Comparison of ENCODE assay signal across 17 cellular contexts in the genomic region with DNA sequence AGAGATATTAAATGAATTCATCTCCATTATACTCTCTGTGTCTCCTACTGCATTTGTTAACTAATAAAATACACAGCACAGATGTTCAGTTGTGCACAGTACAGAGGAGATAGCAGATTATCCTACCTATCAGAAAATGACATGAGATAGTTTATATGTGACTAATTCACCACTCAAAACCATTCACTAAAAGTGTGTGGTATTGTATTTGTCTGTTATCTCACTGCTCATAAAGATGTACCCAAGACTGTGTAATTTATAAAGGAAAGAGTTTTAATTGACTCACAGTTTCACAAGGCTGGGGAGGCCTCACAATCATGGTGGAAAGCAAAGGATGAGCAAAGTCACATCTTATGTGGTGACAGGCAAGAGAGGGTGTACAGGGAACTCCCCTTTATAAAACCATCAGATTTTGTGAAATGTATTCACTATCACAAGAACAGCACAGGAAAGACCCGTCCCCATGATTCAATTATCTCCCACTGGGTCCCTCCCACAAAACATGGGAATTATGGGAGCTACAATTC.
A peak's percentile ranks its signal among the peaks of the same experiment; 100 is the strongest.
DNase-seq lines count a peak whose midpoint lies in the region; ATAC-seq, FAIRE-seq and TF ChIP-seq lines count a peak whose summit lies in the region.
"Had no signal": no experiment of that assay in that cellular context is flagged by ENCODE, and none has a peak within 500 bp of the region (broad histone marks: within the 10 kb centered on the region; RNA-seq: fewer than 3 reads in every experiment).

No MANE protein-coding gene starts in this region.

- no peak overlapping the region for H3K4me3 Mint-ChIP-seq in activated CD4-positive, alpha-beta T cell treated with anti-CD3 and anti-CD28 coated beads for 36 hours
- H3K4me3 Mint-ChIP-seq in stimulated activated effector memory CD8-positive, alpha-beta T cell treated with anti-CD3 and anti-CD28 coated beads, Interleukin-12 subunit alpha, Interleukin-12 subunit beta, amount 100 ng/mL, for 72 hours: no peak overlapping the region
- H3K4me3 Mint-ChIP-seq in CD4-positive, alpha-beta T cell: no peak overlapping the region
- H3K4me3 Mint-ChIP-seq: CD4-positive, alpha-beta memory T cell had no signal

- H3K4me2 ChIP-seq in HepG2 (ENCODE audit: low read depth, low read length): no peak overlapping the region
- H3K4me2 ChIP-seq: A549 had no signal

- no peaks in the 10 kb centered on the region for H3K9me3 ChIP-seq in HepG2 (ENCODE audit: low read length)
- H3K9me3 ChIP-seq in right lobe of liver: no peaks in the 10 kb centered on the region
- H3K9me3 ChIP-seq in CD4-positive, alpha-beta T cell (ENCODE audit: control insufficient read depth, low read length): no peaks in the 10 kb centered on the region
- H3K9me3 ChIP-seq: A549, HAP-1 had no signal

- H3K36me3 ChIP-seq in HepG2 (replicated peaks in 1 of 2; ENCODE audit: control insufficient read depth in 1 of 2, insufficient read depth in 2 of 2, low read length in 2 of 2) (peaks cover 0 to 2% of the 10 kb centered on the region in 2 experiments; a peak in 1 of 5 replicates), right lobe of liver (no peaks in the 10 kb centered on the region)
- H3K36me3 ChIP-seq: HAP-1 had no signal

- BruUV-seq in HepG2 (replicated peaks; lab: Mats Ljungman, UMichigan): no TSS peak

- no peak overlapping the region for H3K9ac ChIP-seq in HepG2 (ENCODE audit: insufficient read depth, low read depth, low read length)
- H3K9ac ChIP-seq: GM23248 had no signal

- FAIRE-seq in HepG2 (lab: Jason Lieb, UNC): no peak
- FAIRE-seq: A549 had no signal

- H3K79me2 ChIP-seq in HepG2 (ENCODE audit: insufficient read depth, low read length): peaks cover 51% of the 10 kb centered on the region

- 100% methylated on average over 1 of the region's 1 CpG for WGBS in HepG2 (ENCODE audit: low lambda C conversion rate)
- WGBS in right lobe of liver (ENCODE audit: insufficient coverage, low coverage, low lambda C conversion rate, missing lambda C conversion rate): 78% methylated on average over 1 of the region's 1 CpG

- H4K20me1 ChIP-seq in HepG2 (ENCODE audit: insufficient read depth, low read length): no peaks in the 10 kb centered on the region

- TF ChIP-seq POLR2A in HepG2 (IDR thresholded peaks at IDR 0.05; ENCODE audit: insufficient read depth in 1 of 2, low read depth in 2 of 2, low read length in 2 of 2): no peak
- TF ChIP-seq POLR2A in right lobe of liver (IDR thresholded peaks at IDR 0.05): no peak

- H3K27me3 Mint-ChIP-seq in activated CD4-positive, alpha-beta T cell treated with anti-CD3 and anti-CD28 coated beads for 36 hours: no peaks in the 10 kb centered on the region
- H3K27me3 Mint-ChIP-seq in CD4-positive, alpha-beta T cell: no peaks in the 10 kb centered on the region
- H3K27me3 Mint-ChIP-seq: CD4-positive, alpha-beta memory T cell had no signal

- H3K27me3 ChIP-seq in HepG2 (ENCODE audit: control insufficient read depth in 1 of 2, insufficient read depth in 2 of 2, low read length in 2 of 2) (no peaks in the 10 kb centered on the region), right lobe of liver (no peaks in the 10 kb centered on the region)
- no peaks in the 10 kb centered on the region for H3K27me3 ChIP-seq in CD4-positive, alpha-beta T cell (ENCODE audit: control insufficient read depth, insufficient read depth, low read length)

- H3K4me3 ChIP-seq in HepG2 (replicated peaks in 1 of 3; ENCODE audit: insufficient read depth in 1 of 3, low read depth in 2 of 3, low read length in 3 of 3) (no peak overlapping the region), right lobe of liver (no peak overlapping the region)
- H3K4me3 ChIP-seq: A549, GM23248, HAP-1 had no signal

- no peaks in the 10 kb centered on the region for H3K4me1 Mint-ChIP-seq in activated CD4-positive, alpha-beta T cell treated with anti-CD3 and anti-CD28 coated beads for 36 hours
- H3K4me1 Mint-ChIP-seq in stimulated activated effector memory CD8-positive, alpha-beta T cell treated with anti-CD3 and anti-CD28 coated beads, Interleukin-12 subunit alpha, Interleukin-12 subunit beta, amount 100 ng/mL, for 72 hours: no peaks in the 10 kb centered on the region
- no peaks in the 10 kb centered on the region for H3K4me1 Mint-ChIP-seq in CD4-positive, alpha-beta T cell (ENCODE audit: low read depth)
- H3K4me1 Mint-ChIP-seq: CD4-positive, alpha-beta memory T cell had no signal

- H3K27ac Mint-ChIP-seq in activated CD4-positive, alpha-beta T cell treated with anti-CD3 and anti-CD28 coated beads for 36 hours: no peak overlapping the region
- no peak overlapping the region for H3K27ac Mint-ChIP-seq in stimulated activated effector memory CD8-positive, alpha-beta T cell treated with anti-CD3 and anti-CD28 coated beads, Interleukin-12 subunit alpha, Interleukin-12 subunit beta, amount 100 ng/mL, for 72 hours
- no peak overlapping the region for H3K27ac Mint-ChIP-seq in CD4-positive, alpha-beta T cell
- H3K27ac Mint-ChIP-seq: CD4-positive, alpha-beta memory T cell had no signal

- TF ChIP-seq RAD21 in HepG2 (CRISPR knock-in tag; IDR thresholded peaks at IDR 0.05): no peak

- no peak overlapping the region for H2AFZ ChIP-seq in HepG2 (ENCODE audit: low read length)
- H2AFZ ChIP-seq: GM23248 had no signal

- in situ Hi-C loops in HepG2 (cut with HindIII; ENCODE audit: extremely low pct_ligation_motif_present, low pct_unique_long_range_greater_than_20kb): no loop called here

- POLR2A ChIA-PET in activated CD4-positive, alpha-beta T cell treated with anti-CD3 and anti-CD28 coated beads for 36 hours (lab: Charles Lee): no interaction called here
- POLR2A ChIA-PET in HepG2 (lab: Yijun Ruan, JAX): interaction anchor here (1.5 to 1.9 kb wide), 3 partner anchors 8 to 185 kb away, joined by 5 to 8 read pairs (median 6); no protein-coding TSS in a partner anchor
- POLR2A ChIA-PET in CD4-positive, alpha-beta T cell (lab: Charles Lee): no interaction called here

- H3K9me3 Mint-ChIP-seq in activated CD4-positive, alpha-beta T cell treated with anti-CD3 and anti-CD28 coated beads for 36 hours (ENCODE audit: low read depth): no peaks in the 10 kb centered on the region
- peaks cover 3% of the 10 kb centered on the region for H3K9me3 Mint-ChIP-seq in stimulated activated effector memory CD8-positive, alpha-beta T cell treated with anti-CD3 and anti-CD28 coated beads, Interleukin-12 subunit alpha, Interleukin-12 subunit beta, amount 100 ng/mL, for 72 hours
- H3K9me3 Mint-ChIP-seq in CD4-positive, alpha-beta T cell: no peaks in the 10 kb centered on the region

- DNase-seq in activated CD4-positive, alpha-beta T cell treated with anti-CD3 and anti-CD28 coated beads for 36 hours: peak; percentile 3
- DNase-seq in activated CD4-positive, alpha-beta T cell treated with anti-CD3 and anti-CD28 coated beads, Interleukin-2, amount 50 U/mL, for 48 hours: no peak
- DNase-seq in HepG2 (ENCODE audit: low spot score) (no peak), right lobe of liver (no peak)
- DNase-seq in stimulated activated naive CD8-positive, alpha-beta T cell treated with anti-CD3 and anti-CD28 coated beads, Interleukin-15, Interleukin-2, amounts not matched to agents 100 U/mL and 50 U/mL, for 24 hours: no peak
- DNase-seq in stimulated activated effector memory CD8-positive, alpha-beta T cell treated with anti-CD3 and anti-CD28 coated beads, Interleukin-12 subunit alpha, Interleukin-12 subunit beta, amount 100 ng/mL, for 72 hours (ENCODE audit: low spot score in 2 of 2): no peak
- no peak for DNase-seq in CD4-positive, alpha-beta T cell
- DNase-seq: AML-193; CD4-positive, alpha-beta memory T cell; DMS153; DMS79; GDM1; GM23248 had no signal

- H3K36me3 Mint-ChIP-seq in activated CD4-positive, alpha-beta T cell treated with anti-CD3 and anti-CD28 coated beads for 36 hours (ENCODE audit: low read depth): no peaks in the 10 kb centered on the region
- no peaks in the 10 kb centered on the region for H3K36me3 Mint-ChIP-seq in stimulated activated effector memory CD8-positive, alpha-beta T cell treated with anti-CD3 and anti-CD28 coated beads, Interleukin-12 subunit alpha, Interleukin-12 subunit beta, amount 100 ng/mL, for 72 hours
- no peaks in the 10 kb centered on the region for H3K36me3 Mint-ChIP-seq in CD4-positive, alpha-beta T cell (ENCODE audit: low read depth)
- H3K36me3 Mint-ChIP-seq: CD4-positive, alpha-beta memory T cell had no signal

- CTCF ChIA-PET in activated CD4-positive, alpha-beta T cell treated with anti-CD3 and anti-CD28 coated beads for 36 hours (lab: Charles Lee): no interaction called here
- CTCF ChIA-PET in HepG2 (lab: Yijun Ruan, JAX; ENCODE audit: low intra/inter-chr PET ratio, low total read pairs): no interaction called here
- CTCF ChIA-PET in CD4-positive, alpha-beta T cell (lab: Charles Lee): no interaction called here

- TF ChIP-seq CTCF in HepG2 (CRISPR knock-in tag; IDR thresholded peaks at IDR 0.05) (no peak), right lobe of liver (IDR thresholded peaks at IDR 0.05) (no peak)
- no peak for TF ChIP-seq CTCF in CD4-positive, alpha-beta T cell (IDR thresholded peaks at IDR 0.05)

- H3K27ac ChIP-seq in HepG2 (ENCODE audit: extremely low read length, insufficient read depth, low read length) (peak overlapping the region; percentile 95), right lobe of liver (no peak overlapping the region)
- no peak overlapping the region for H3K27ac ChIP-seq in CD4-positive, alpha-beta T cell (ENCODE audit: low read depth, low read length)
- H3K27ac ChIP-seq: 22Rv1, A549, C4-2B, GM23248 had no signal

- H3K4me1 ChIP-seq in HepG2 (ENCODE audit: insufficient read depth, low read length) (peaks cover 53% of the 10 kb centered on the region), right lobe of liver (peaks cover 0 to 5% (median 0%) of the 10 kb centered on the region in 4 donors)
- H3K4me1 ChIP-seq: A549, HAP-1 had no signal

- ATAC-seq in activated CD4-positive, alpha-beta T cell treated with anti-CD3 and anti-CD28 coated beads for 36 hours: peak; percentile 81
- no peak for ATAC-seq in HepG2
- ATAC-seq in right lobe of liver: no peak
- ATAC-seq in stimulated activated naive CD8-positive, alpha-beta T cell treated with anti-CD3 and anti-CD28 coated beads, Interleukin-15, Interleukin-2, amounts not matched to agents 100 U/mL and 50 U/mL, for 24 hours: peak; percentile 19
- ATAC-seq in stimulated activated effector memory CD8-positive, alpha-beta T cell treated with anti-CD3 and anti-CD28 coated beads, Interleukin-12 subunit alpha, Interleukin-12 subunit beta, amount 100 ng/mL, for 72 hours: no peak
- ATAC-seq in CD4-positive, alpha-beta T cell (ENCODE audit: poor library complexity): no peak
- ATAC-seq: A549 had no signal

- intact Hi-C loops in activated CD4-positive, alpha-beta T cell treated with anti-CD3 and anti-CD28 coated beads for 36 hours (cut with DNase I, micrococcal nuclease): no loop called here
- intact Hi-C loops in HepG2 (cut with micrococcal nuclease; ENCODE audit: unreplicated experiment) (loop anchor here (5.0 kb wide), 4 partner anchors 79 to 186 kb away; no protein-coding TSS in a partner anchor), right lobe of liver (cut with DNase I) (no loop called here)
- intact Hi-C loops in CD4-positive, alpha-beta T cell (cut with DNase I, micrococcal nuclease): no loop called here

- TF ChIP-seq EP300 in HepG2 (IDR thresholded peaks at IDR 0.05; ENCODE audit: low read depth in 2 of 2, low read length in 2 of 2) (no peak), HepG2 (CRISPR knock-in tag; IDR thresholded peaks at IDR 0.05; ENCODE audit: borderline replicate concordance) (no peak)

Comparison
In these comparisons a context has a peak if more than half of its experiments do, and no peak if none do; other contexts are left out.
1. ATAC-seq: peak in activated CD4-positive, alpha-beta T cell treated with anti-CD3 and anti-CD28 coated beads for 36 hours (single experiment) and stimulated activated naive CD8-positive, alpha-beta T cell treated with anti-CD3 and anti-CD28 coated beads, Interleukin-15, Interleukin-2, amounts not matched to agents 100 U/mL and 50 U/mL, for 24 hours (single experiment); none in HepG2 (single experiment), right lobe of liver (0 of 4), stimulated activated effector memory CD8-positive, alpha-beta T cell treated with anti-CD3 and anti-CD28 coated beads, Interleukin-12 subunit alpha, Interleukin-12 subunit beta, amount 100 ng/mL, for 72 hours (single experiment) and CD4-positive, alpha-beta T cell (single experiment).